ENCODE assay signal across 18 cellular contexts in the genomic region with DNA sequence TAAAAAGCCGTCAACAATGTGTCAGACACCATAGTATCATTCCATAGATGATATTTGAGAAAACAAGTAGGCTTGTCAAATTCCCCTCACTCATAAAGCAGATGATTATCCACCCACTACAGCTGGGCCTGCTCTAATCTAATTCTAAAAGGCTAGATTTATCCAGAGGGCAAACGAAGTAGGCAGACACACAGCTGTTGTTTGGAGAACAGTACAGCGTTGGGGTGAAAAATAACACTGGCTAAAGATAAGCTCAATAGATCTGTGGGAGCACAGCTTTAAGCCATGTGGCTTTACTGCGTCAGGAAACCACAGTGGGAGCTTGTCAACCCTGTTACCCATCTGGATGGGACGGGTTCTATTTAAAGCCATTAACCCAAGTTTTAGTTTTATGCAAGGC. TPM values are rescaled to one million over a fixed set of nuclear protein-coding genes. Genes with fewer than 3 reads are reported as not detected.
DNase-seq lines count a peak whose midpoint lies in the region; ATAC-seq, FAIRE-seq and TF ChIP-seq lines count a peak whose summit lies in the region.
"Had no signal": no experiment of that assay in that cellular context is flagged by ENCODE, and none has a peak within 500 bp of the region (broad histone marks: within the 10 kb centered on the region; RNA-seq: fewer than 3 reads in every experiment).

No MANE protein-coding gene starts in this region.

- ATAC-seq in HepG2, result no peak
- ATAC-seq in right lobe of liver, result no peak
- ATAC-seq in GM18519 (IDR thresholded peaks at IDR 0.05; ENCODE audit: low FRiP score, unreplicated experiment), result no peak
- ATAC-seq in GM19467 (IDR thresholded peaks at IDR 0.05; ENCODE audit: unreplicated experiment), result no peak
- ATAC-seq: foreskin keratinocyte had no signal

- in situ Hi-C loops in HepG2 (cut with HindIII; ENCODE audit: extremely low pct_ligation_motif_present, low pct_unique_long_range_greater_than_20kb), result no loop called here
- in situ Hi-C loops in SK-MEL-5 (cut with HindIII; ENCODE audit: low pct_unique_long_range_greater_than_20kb, low sequenced_read_pairs), result no loop called here
- in situ Hi-C loops in GM13976 (cut with MboI; ENCODE audit: low sequenced_read_pairs, unreplicated experiment), result no loop called here

- no peak overlapping the region for H3K4me2 ChIP-seq in HepG2 (ENCODE audit: low read depth, low read length)

- CTCF ChIA-PET in HepG2 (lab: Yijun Ruan, JAX; ENCODE audit: low intra/inter-chr PET ratio, low total read pairs), result no interaction called here
- CTCF ChIA-PET in activated naive CD4-positive, alpha-beta T cell treated with anti-CD3 and anti-CD28 coated beads, Interleukin-2, amount 10 ng/mL, durations not matched to agents 7 days and 5 days (lab: Charles Lee), result interaction anchor here (0.7 to 1.4 kb wide), 2 partner anchors 13 to 19 kb away, joined by 3 read pairs; no protein-coding TSS in a partner anchor

- no peaks in the 10 kb centered on the region for H3K9me3 Mint-ChIP-seq in activated naive CD4-positive, alpha-beta T cell treated with anti-CD3 and anti-CD28 coated beads, Interleukin-2, amount 10 ng/mL, durations not matched to agents 7 days and 5 days

- H3K4me1 ChIP-seq in HepG2 (ENCODE audit: insufficient read depth, low read length), result peaks cover 50% of the 10 kb centered on the region
- peaks cover 0 to 35% (median 10%) of the 10 kb centered on the region in 4 donors for H3K4me1 ChIP-seq in right lobe of liver
- H3K4me1 ChIP-seq: upper lobe of left lung had no signal

- TF ChIP-seq EP300 in HepG2 (IDR thresholded peaks at IDR 0.05; ENCODE audit: low read depth in 2 of 2, low read length in 2 of 2) (no peak), HepG2 (CRISPR knock-in tag; IDR thresholded peaks at IDR 0.05; ENCODE audit: borderline replicate concordance) (no peak)

- no peak overlapping the region for H3K4me3 Mint-ChIP-seq in activated naive CD4-positive, alpha-beta T cell treated with anti-CD3 and anti-CD28 coated beads, Interleukin-2, amount 10 ng/mL, durations not matched to agents 7 days and 5 days

- TF ChIP-seq CTCF in HepG2 (CRISPR knock-in tag; IDR thresholded peaks at IDR 0.05) (no peak), right lobe of liver (IDR thresholded peaks at IDR 0.05) (no peak), GM13976 (IDR thresholded peaks at IDR 0.05; ENCODE audit: borderline replicate concordance, control extremely low read depth, extremely low read depth, insufficient read depth, missing control alignments) (no peak)

- 77% methylated on average over 5 of the region's 5 CpGs for WGBS in HepG2 (ENCODE audit: low lambda C conversion rate)
- 39% methylated on average over 5 of the region's 5 CpGs for WGBS in right lobe of liver (ENCODE audit: insufficient coverage, low coverage, low lambda C conversion rate, missing lambda C conversion rate)

- POLR2A ChIA-PET in HepG2 (lab: Yijun Ruan, JAX), result interaction anchor here (0.8 to 2.1 kb wide), 3 partner anchors 31 to 49 kb away, joined by 3 to 6 read pairs (median 4); no protein-coding TSS in a partner anchor

- H3K36me3 ChIP-seq in HepG2 (replicated peaks in 1 of 2; ENCODE audit: control insufficient read depth in 1 of 2, insufficient read depth in 2 of 2, low read length in 2 of 2), result no peaks in the 10 kb centered on the region
- H3K36me3 ChIP-seq in right lobe of liver, result no peaks in the 10 kb centered on the region
- H3K36me3 ChIP-seq: upper lobe of left lung had no signal

- FAIRE-seq in HepG2 (lab: Jason Lieb, UNC), result no peak
- FAIRE-seq: GM12892 had no signal

- no peak overlapping the region for H2AFZ ChIP-seq in HepG2 (ENCODE audit: low read length)

- intact Hi-C loops in HepG2 (cut with micrococcal nuclease; ENCODE audit: unreplicated experiment), result no loop called here
- intact Hi-C loops in right lobe of liver (cut with DNase I), result no loop called here

- no peaks in the 10 kb centered on the region for H3K9me3 ChIP-seq in HepG2 (ENCODE audit: low read length)
- no peaks in the 10 kb centered on the region for H3K9me3 ChIP-seq in right lobe of liver
- H3K9me3 ChIP-seq: upper lobe of left lung had no signal

- no peaks in the 10 kb centered on the region for H3K27me3 ChIP-seq in HepG2 (ENCODE audit: control insufficient read depth in 1 of 2, insufficient read depth in 2 of 2, low read length in 2 of 2)
- H3K27me3 ChIP-seq in right lobe of liver, result no peaks in the 10 kb centered on the region
- H3K27me3 ChIP-seq: foreskin keratinocyte, upper lobe of left lung had no signal

- DNase-seq in HepG2 (ENCODE audit: low spot score), result no peak
- DNase-seq in right lobe of liver, result no peak
- DNase-seq in SK-MEL-5 (ENCODE audit: low read depth, low spot score), result peak; percentile 37
- peak; percentile 61 for DNase-seq in iris pigment epithelial cell (ENCODE audit: low read depth)
- DNase-seq in activated naive CD4-positive, alpha-beta T cell treated with anti-CD3 and anti-CD28 coated beads, Interleukin-2, amount 10 ng/mL, durations not matched to agents 7 days and 5 days, result no peak
- no peak for DNase-seq in GM13976 (ENCODE audit: low spot score)
- DNase-seq: activated CD4-positive, alpha-beta T cell treated with anti-CD3 and anti-CD28 coated beads, Interleukin-2, amount 50 U/mL, for 4 hours; activated T-cell treated with anti-CD3 and anti-CD28 coated beads, Interleukin-2, amount 50 U/mL, for 48 hours; cerebellar nuclear complex; foreskin keratinocyte; mesendoderm; NCI-H2081 treated with DMSO at 0.1 percent for 48 hours; nucleus accumbens; SHP77; upper lobe of left lung had no signal

- H3K27me3 Mint-ChIP-seq in activated naive CD4-positive, alpha-beta T cell treated with anti-CD3 and anti-CD28 coated beads, Interleukin-2, amount 10 ng/mL, durations not matched to agents 7 days and 5 days, result no peaks in the 10 kb centered on the region

- TF ChIP-seq POLR2A in HepG2 (IDR thresholded peaks at IDR 0.05; ENCODE audit: insufficient read depth in 1 of 2, low read depth in 2 of 2, low read length in 2 of 2), result no peak
- no peak for TF ChIP-seq POLR2A in right lobe of liver (IDR thresholded peaks at IDR 0.05)

- H3K9ac ChIP-seq in HepG2 (ENCODE audit: insufficient read depth, low read depth, low read length), result no peak overlapping the region

- no TSS peak for BruUV-seq in HepG2 (replicated peaks; lab: Mats Ljungman, UMichigan)

- no peak for TF ChIP-seq RAD21 in HepG2 (CRISPR knock-in tag; IDR thresholded peaks at IDR 0.05)

- H3K4me1 Mint-ChIP-seq in activated naive CD4-positive, alpha-beta T cell treated with anti-CD3 and anti-CD28 coated beads, Interleukin-2, amount 10 ng/mL, durations not matched to agents 7 days and 5 days, result no peaks in the 10 kb centered on the region

- H3K4me3 ChIP-seq in HepG2 (replicated peaks in 1 of 3; ENCODE audit: insufficient read depth in 1 of 3, low read depth in 2 of 3, low read length in 3 of 3) (no peak overlapping the region), right lobe of liver (no peak overlapping the region)
- H3K4me3 ChIP-seq: upper lobe of left lung had no signal

- H3K27ac ChIP-seq in HepG2 (ENCODE audit: extremely low read length, insufficient read depth, low read length), result no peak overlapping the region
- H3K27ac ChIP-seq in right lobe of liver, result no peak overlapping the region
- H3K27ac ChIP-seq: foreskin keratinocyte, upper lobe of left lung had no signal

- peaks cover 3% of the 10 kb centered on the region for H3K79me2 ChIP-seq in HepG2 (ENCODE audit: insufficient read depth, low read length)

- no peak overlapping the region for H3K27ac Mint-ChIP-seq in activated naive CD4-positive, alpha-beta T cell treated with anti-CD3 and anti-CD28 coated beads, Interleukin-2, amount 10 ng/mL, durations not matched to agents 7 days and 5 days

- no peaks in the 10 kb centered on the region for H4K20me1 ChIP-seq in HepG2 (ENCODE audit: insufficient read depth, low read length)

- H3K36me3 Mint-ChIP-seq in activated naive CD4-positive, alpha-beta T cell treated with anti-CD3 and anti-CD28 coated beads, Interleukin-2, amount 10 ng/mL, durations not matched to agents 7 days and 5 days, result no peaks in the 10 kb centered on the region

TF ChIP-seq in HepG2, 621 proteins besides CTCF, POLR2A, EP300 and RAD21:
- TF ChIP-seq ZNF556 (CRISPR knock-in tag; IDR thresholded peaks at IDR 0.05; ENCODE audit: borderline replicate concordance) (0 out of 2 replicates have a peak, but pooled peaks have one; percentile 25), NFYB (CRISPR knock-in tag; IDR thresholded peaks at IDR 0.05) (no peak)

RNA-seq across cellular contexts. Expression of gene COBLL1, which starts 48.9 kb away (rescaled TPM):
- total RNA-seq in HepG2 (2016; rRNA removed; fragmentation: Illumina TruSeq; extraction: Trizol) (85.4 and 86.8 TPM in 2 replicates), right lobe of liver (100 to 1,000 TPM in 1 of 6 experiments, 10 to 100 TPM in 5; 38.1 to 133 (median 67.6) TPM)
- 35.1 and 42.3 TPM in 2 replicates for total RNA-seq in HepG2 (2016; cell fraction: cytosol; rRNA removed; fragmentation: Illumina TruSeq; extraction: Trizol; ENCODE audit: low read depth)
- 73.7 and 77.7 TPM in 2 replicates for total RNA-seq in HepG2 (2016; cell fraction: insoluble cytoplasmic fraction; rRNA removed; fragmentation: Illumina TruSeq; extraction: Trizol)
- 71.4 and 76.7 TPM in 2 replicates for total RNA-seq in HepG2 (2016; cell fraction: membrane; rRNA removed; fragmentation: Illumina TruSeq; extraction: Trizol)
- 248 and 259 TPM in 2 replicates for total RNA-seq in HepG2 (2016; cell fraction: nucleus; rRNA removed; fragmentation: Illumina TruSeq; extraction: Trizol)
- polyA plus RNA-seq in HepG2 (2011; rRNA removed), result 24.8 and 32.6 TPM in 2 replicates
- polyA plus RNA-seq in HepG2 (2011; cell fraction: cytosol; rRNA removed), result 19.5 and 26.5 TPM in 2 replicates
- polyA plus RNA-seq in HepG2 (2011; cell fraction: nucleus; rRNA removed), result 33.4 and 41.2 TPM in 2 replicates
- 31.4 and 38.1 TPM in 2 replicates for polyA plus RNA-seq in HepG2 (2012)
- 6.4 and 6.8 TPM in 2 replicates for polyA plus RNA-seq in HepG2 (2016; cell fraction: cytosol; fragmentation: Illumina TruSeq; extraction: Trizol; ENCODE audit: low read depth)
- polyA plus RNA-seq in HepG2 (2016; cell fraction: insoluble cytoplasmic fraction; fragmentation: Illumina TruSeq; extraction: Trizol; ENCODE audit: low read depth), result 88.1 and 93.4 TPM in 2 replicates
- polyA plus RNA-seq in HepG2 (2016; cell fraction: membrane; fragmentation: Illumina TruSeq; extraction: Trizol; ENCODE audit: low read depth), result 23.7 and 27.6 TPM in 2 replicates
- polyA plus RNA-seq in HepG2 (2016; cell fraction: nucleus; fragmentation: Illumina TruSeq; extraction: Trizol; ENCODE audit: insufficient read depth, low read depth), result 92.3 and 103 TPM in 2 replicates
- 16.0 and 59.5 TPM in 2 replicates for polyA minus RNA-seq in HepG2 (2011; rRNA and poly(A)+ RNA removed; ENCODE audit: low replicate concordance)
- polyA minus RNA-seq in HepG2 (2011; cell fraction: cytosol; rRNA and poly(A)+ RNA removed), result 45.9 and 59.2 TPM in 2 replicates
- 337 and 403 TPM in 2 replicates for polyA minus RNA-seq in HepG2 (2011; cell fraction: nucleus; rRNA and poly(A)+ RNA removed)
- total RNA-seq in SK-MEL-5 (2014; rRNA removed; shearing (Covaris generic)), result 4.6 and 7.7 TPM in 2 replicates
- polyA plus RNA-seq in SK-MEL-5 (2015; cell fraction: cytosol; rRNA removed), result 13.0 and 17.6 TPM in 2 replicates
- 20.6 and 20.7 TPM in 2 replicates for polyA plus RNA-seq in SK-MEL-5 (2015; cell fraction: nucleus; rRNA removed)

Comparison
In these comparisons a context has a peak if more than half of its experiments do, and no peak if none do; other contexts are left out.
1. DNase-seq: peak in SK-MEL-5 (single experiment) and iris pigment epithelial cell (single experiment); none in HepG2 (single experiment), right lobe of liver (0 of 3), activated naive CD4-positive, alpha-beta T cell treated with anti-CD3 and anti-CD28 coated beads, Interleukin-2, amount 10 ng/mL, durations not matched to agents 7 days and 5 days (single experiment) and GM13976 (single experiment).